In the genomic region with DNA sequence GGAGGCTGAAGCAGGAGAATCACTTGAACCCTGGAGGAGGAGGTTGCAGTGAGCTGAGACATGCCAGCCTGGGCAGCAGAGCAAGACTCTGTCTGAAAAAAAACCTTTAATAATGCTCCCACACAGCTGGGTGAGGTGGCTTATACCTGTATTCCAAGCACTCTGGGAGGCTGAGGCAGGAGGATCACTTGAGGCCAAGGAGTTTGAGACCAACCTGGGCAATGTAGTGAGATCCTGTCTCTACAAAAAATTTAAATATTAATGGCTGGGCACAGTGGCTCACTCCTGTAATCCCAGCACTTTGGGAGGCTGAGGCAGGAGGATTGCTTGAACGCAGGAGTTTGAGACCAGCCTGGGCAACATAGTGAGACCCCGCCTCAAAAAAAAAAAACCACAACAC, we compare ENCODE assay signal across 1 cellular context.
TF ChIP-seq lines count a peak whose summit lies in the region.

No MANE protein-coding gene starts in this region.

TF ChIP-seq in HepG2, 621 proteins besides CTCF, POLR2A, EP300 and RAD21:
- TF ChIP-seq ZNF121 (CRISPR knock-in tag; IDR thresholded peaks at IDR 0.05): peak; percentile 69
- TF ChIP-seq, protein P1, sequence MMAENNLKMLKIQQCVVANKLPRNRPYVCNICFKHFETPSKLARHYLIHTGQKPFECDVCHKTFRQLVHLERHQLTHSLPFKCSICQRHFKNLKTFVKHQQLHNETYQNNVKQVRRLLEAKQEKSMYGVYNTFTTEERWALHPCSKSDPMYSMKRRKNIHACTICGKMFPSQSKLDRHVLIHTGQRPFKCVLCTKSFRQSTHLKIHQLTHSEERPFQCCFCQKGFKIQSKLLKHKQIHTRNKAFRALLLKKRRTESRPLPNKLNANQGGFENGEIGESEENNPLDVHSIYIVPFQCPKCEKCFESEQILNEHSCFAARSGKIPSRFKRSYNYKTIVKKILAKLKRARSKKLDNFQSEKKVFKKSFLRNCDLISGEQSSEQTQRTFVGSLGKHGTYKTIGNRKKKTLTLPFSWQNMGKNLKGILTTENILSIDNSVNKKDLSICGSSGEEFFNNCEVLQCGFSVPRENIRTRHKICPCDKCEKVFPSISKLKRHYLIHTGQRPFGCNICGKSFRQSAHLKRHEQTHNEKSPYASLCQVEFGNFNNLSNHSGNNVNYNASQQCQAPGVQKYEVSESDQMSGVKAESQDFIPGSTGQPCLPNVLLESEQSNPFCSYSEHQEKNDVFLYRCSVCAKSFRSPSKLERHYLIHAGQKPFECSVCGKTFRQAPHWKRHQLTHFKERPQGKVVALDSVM (CRISPR knock-in tag; IDR thresholded peaks at IDR 0.05): peak; percentile 45; the same call in 1 of the 2 replicates
